ENCODE assay signal across 18 cellular contexts in the genomic region with DNA sequence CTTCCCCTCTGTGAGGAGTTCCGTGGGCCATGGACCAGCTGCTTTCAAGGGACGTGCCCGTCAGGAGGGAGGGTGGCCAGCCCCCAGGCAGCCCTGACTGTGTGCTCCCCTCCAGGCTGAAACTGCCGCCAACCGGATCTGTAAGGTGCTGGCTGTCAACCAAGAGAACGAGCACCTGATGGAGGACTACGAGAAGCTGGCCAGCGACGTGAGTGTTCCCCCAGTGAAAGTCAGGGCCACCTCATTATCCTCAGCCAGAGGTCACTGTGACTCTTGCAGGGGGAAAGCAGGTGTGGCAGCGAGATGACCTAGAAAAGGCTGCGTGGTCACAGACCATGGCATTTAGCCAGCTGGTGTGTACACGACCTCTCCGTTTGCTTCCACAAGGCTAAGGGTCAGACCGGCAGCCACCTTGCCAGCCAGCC. TPM values are rescaled to one million over a fixed set of nuclear protein-coding genes. Genes with fewer than 3 reads are reported as not detected.
DNase-seq lines count a peak whose midpoint lies in the region; ATAC-seq, FAIRE-seq and TF ChIP-seq lines count a peak whose summit lies in the region.
"Had no signal": no experiment of that assay in that cellular context is flagged by ENCODE, and none has a peak within 500 bp of the region (broad histone marks: within the 10 kb centered on the region; RNA-seq: fewer than 3 reads in every experiment).

No MANE protein-coding gene starts in this region.

- H3K27me3 ChIP-seq in right atrium auricular region (no peaks in the 10 kb centered on the region), gastrocnemius medialis (no peaks in the 10 kb centered on the region)

- ATAC-seq in A549, result no peak
- ATAC-seq in gastrocnemius medialis, result peak in 1 of 2 donors; percentile 19
- no peak for ATAC-seq in GM18502 (IDR thresholded peaks at IDR 0.05; ENCODE audit: poor library complexity, unreplicated experiment)
- ATAC-seq in GM19351 (IDR thresholded peaks at IDR 0.05; ENCODE audit: unreplicated experiment), result no peak
- ATAC-seq: activated CD8-positive, alpha-beta T cell treated with anti-CD3 and anti-CD28 coated beads for 36 hours; GM23338 had no signal

- H3K4me2 ChIP-seq in A549, result no peak overlapping the region
- H3K4me2 ChIP-seq: GM23338, SK-N-SH had no signal

- DNase-seq in A549 (ENCODE audit: low read depth in 1 of 2, low spot score in 1 of 2) (no peak), right atrium auricular region (ENCODE audit: low spot score) (no peak), gastrocnemius medialis (peak in 1 of 2 donors; percentile 75), NCI-H1092 (lab: John Stamatoyannopoulos, UW) (no peak), NCI-H524 treated with DMSO at 0.1 percent for 48 hours (lab: John Stamatoyannopoulos, UW) (no peak)
- DNase-seq: activated CD8-positive, alpha-beta T cell treated with anti-CD3 and anti-CD28 coated beads for 36 hours; COR-L47; NCI-H2171; SK-N-SH; stimulated activated CD4-positive, alpha-beta T cell treated with anti-CD3 and anti-CD28 coated beads, Interleukin-1b, Interleukin-23, amount 100 ng/mL, for 48 hours had no signal

- no peak overlapping the region for H3K4me3 ChIP-seq in A549
- no peak overlapping the region for H3K4me3 ChIP-seq in right atrium auricular region
- H3K4me3 ChIP-seq in gastrocnemius medialis, result no peak overlapping the region
- H3K4me3 ChIP-seq: GM23338 had no signal

- no peak for TF ChIP-seq EP300 in A549 (IDR thresholded peaks at IDR 0.05)

- H3K4me1 ChIP-seq in A549 (peaks cover 40% of the 10 kb centered on the region), right atrium auricular region (peaks cover 3 to 92% of the 10 kb centered on the region in 2 donors), gastrocnemius medialis (peaks cover 64 to 68% of the 10 kb centered on the region in 2 donors)

- POLR2A ChIA-PET in A549 (lab: Yijun Ruan, JAX), result no interaction called here

- in situ Hi-C loops in gastrocnemius medialis (cut with MboI; ENCODE audit: low sequenced_read_pairs in 4 of 4), result no loop called here

- TF ChIP-seq CTCF in A549 (IDR thresholded peaks at IDR 0.05) (no peak), right atrium auricular region (IDR thresholded peaks at IDR 0.05) (no peak), gastrocnemius medialis (IDR thresholded peaks at IDR 0.05 in 4 of 5, conservative IDR thresholded peaks at IDR 0.05 in 1 of 5) (no peak)

- H3K27ac ChIP-seq in A549 (peak overlapping the region in 1 of 2 experiments; percentile 50; a peak in 3 of 6 replicates), angular gyrus (ENCODE audit: low read depth, low read length) (peak overlapping the region; percentile 86), right atrium auricular region (peak overlapping the region; percentile 86 to 93), gastrocnemius medialis (peak overlapping the region; percentile 75 to 96 (median 89))

- no peak for TF ChIP-seq POLR2A in A549 (IDR thresholded peaks at IDR 0.05; ENCODE audit: low read length)
- TF ChIP-seq POLR2A in gastrocnemius medialis (IDR thresholded peaks at IDR 0.05), result no peak

- CTCF ChIA-PET in A549 (lab: Yijun Ruan, JAX), result interaction anchor here (0.6 to 38.0 kb wide), 10 partner anchors 2 to 312 kb away, joined by 3 to 764 read pairs (median 4); a partner anchor contains a TSS

- no peak for TF ChIP-seq RAD21 in A549 (conservative IDR thresholded peaks at IDR 0.05 in 1 of 2, IDR thresholded peaks at IDR 0.05 in 1 of 2)

- H3K36me3 ChIP-seq in right atrium auricular region (peaks cover 98% of the 10 kb centered on the region), gastrocnemius medialis (peaks cover 0 to 43% of the 10 kb centered on the region in 2 donors)

- FAIRE-seq in A549 (lab: Jason Lieb, UNC), result peak; percentile 32
- FAIRE-seq: TTC549 had no signal

- WGBS in A549 (ENCODE audit: missing lambda C conversion rate), result 93% methylated on average over 14 of the region's 14 CpGs

- intact Hi-C loops in gastrocnemius medialis (cut with DNase I; ENCODE audit: low total_unique reads), result loop anchor here (5.0 to 10.0 kb wide), 3 partner anchors 70 to 330 kb away; a partner anchor contains a TSS

- H3K9me3 ChIP-seq in A549, result no peaks in the 10 kb centered on the region
- no peaks in the 10 kb centered on the region for H3K9me3 ChIP-seq in right atrium auricular region
- no peaks in the 10 kb centered on the region for H3K9me3 ChIP-seq in gastrocnemius medialis
- H3K9me3 ChIP-seq: SK-N-SH had no signal

TF ChIP-seq in A549, 52 proteins besides CTCF, POLR2A, EP300 and RAD21:
- TF ChIP-seq FOXS1 (CRISPR knock-in tag; IDR thresholded peaks at IDR 0.05) (no peak), CBX2 (IDR thresholded peaks at IDR 0.05; ENCODE audit: borderline replicate concordance, low read depth) (no peak), KDM1A (IDR thresholded peaks at IDR 0.05; ENCODE audit: low read depth) (no peak)
TF ChIP-seq in A549: peak in this region for 0.

RNA-seq across cellular contexts. Expression of a gene that starts 29.9 kb away (rescaled TPM):
- polyA plus RNA-seq in A549 (2011; rRNA removed) (10.0 and 12.3 TPM in 2 replicates), A549 (2017; fragmentation: RNase III; extraction: RNeasy Plus Mini Kit Qiagen cat#74134 plus additional on column Dnase treatment) (8.6 to 11.7 TPM (median 11.0 TPM) in 3 replicates)
- polyA plus RNA-seq in A549 (2012; cell fraction: cytosol; rRNA removed), result 10.0 and 10.2 TPM in 2 replicates
- 33.2 and 34.8 TPM in 2 replicates for polyA plus RNA-seq in A549 (2012; cell fraction: nucleus; rRNA removed)
- 3.2 and 7.1 TPM in 2 replicates for polyA minus RNA-seq in A549 (2011; rRNA and poly(A)+ RNA removed)
- total RNA-seq in right atrium auricular region (under 1 TPM; 0.74 to 0.90 TPM), gastrocnemius medialis (under 1 TPM in 1 of 4 donors, not detected in 3; 0.42 TPM)

RNA-seq across cellular contexts. Expression of a gene that starts 59.0 kb away (rescaled TPM):
- polyA plus RNA-seq in A549 (2011; rRNA removed) (not detected in 2 replicates), A549 (2017; fragmentation: RNase III; extraction: RNeasy Plus Mini Kit Qiagen cat#74134 plus additional on column Dnase treatment) (not detected in 3 replicates)
- polyA plus RNA-seq in A549 (2012; cell fraction: cytosol; rRNA removed), result 0.19 TPM in 1 of 2 replicates, not detected in the other
- not detected in 2 replicates for polyA plus RNA-seq in A549 (2012; cell fraction: nucleus; rRNA removed)
- polyA minus RNA-seq in A549 (2011; rRNA and poly(A)+ RNA removed), result not detected in 2 replicates
- total RNA-seq in right atrium auricular region (not detected), gastrocnemius medialis (not detected)
- total RNA-seq: activated CD8-positive, alpha-beta T cell treated with anti-CD3 and anti-CD28 coated beads for 36 hours; fibroblast of villous mesenchyme; GM23338; mononuclear cell; pulmonary artery endothelial cell had no signal
- polyA plus RNA-seq: SK-N-SH had no signal
